ENCODE assay signal across 18 cellular contexts in genomic region chr14:60665178-60665555, GRCh38. TPM values are rescaled to one million over a fixed set of nuclear protein-coding genes. Genes with fewer than 3 reads are reported as not detected.
DNase-seq lines count a peak whose midpoint lies in the region; ATAC-seq and TF ChIP-seq lines count a peak whose summit lies in the region.
"Had no signal": no experiment of that assay in that cellular context is flagged by ENCODE, and none has a peak within 500 bp of the region (broad histone marks: within the 10 kb centered on the region; RNA-seq: fewer than 3 reads in every experiment).

No MANE protein-coding gene starts in this region.

- H3K9me3 ChIP-seq in HEK293 (ENCODE audit: control insufficient read depth, insufficient read depth, low read depth, low read length), result no peaks in the 10 kb centered on the region
- H3K9me3 ChIP-seq: thoracic aorta had no signal

- no peaks in the 10 kb centered on the region for H3K36me3 ChIP-seq in HEK293 (ENCODE audit: control insufficient read depth in 2 of 2, insufficient read depth in 1 of 2, low read length in 2 of 2)
- H3K36me3 ChIP-seq: left ventricle myocardium inferior, thoracic aorta had no signal

- DNase-seq in NCI-H2196 treated with DMSO at 0.1 percent for 48 hours (lab: John Stamatoyannopoulos, UW; ENCODE audit: unreplicated experiment) (peak; percentile 77), NAMALWA (ENCODE audit: low spot score) (no peak), left ventricle myocardium superior (no peak)
- no peak for DNase-seq in stimulated activated CD4-positive, alpha-beta T cell treated with anti-CD3 and anti-CD28 coated beads, Interleukin-1b, Interleukin-23, amount 100 ng/mL, for 48 hours
- DNase-seq: activated CD4-positive, alpha-beta T cell treated with anti-CD3 and anti-CD28 coated beads, Interleukin-2, amount 10 ng/mL, durations not matched to agents 24 days and 14 days; CD4-positive, CD25-positive, alpha-beta regulatory T cell; head of caudate nucleus; left ventricle myocardium inferior; NCI-H1694; T-helper 1 cell had no signal

- intact Hi-C loops in left ventricle myocardium superior (cut with micrococcal nuclease), result no loop called here

- ATAC-seq in left ventricle myocardium superior (no peak), GM18873 (IDR thresholded peaks at IDR 0.05; ENCODE audit: low FRiP score, unreplicated experiment) (no peak)
- ATAC-seq: activated T-helper 17 cell treated with anti-CD3 and anti-CD28 coated beads, Interleukin-2, amount 50 U/mL, for 72 hours; stimulated activated effector memory CD8-positive, alpha-beta T cell treated with anti-CD3 and anti-CD28 coated beads, Interleukin-12 subunit alpha, Interleukin-12 subunit beta, amount 100 ng/mL, for 72 hours had no signal

- H3K4me3 ChIP-seq in HEK293 (ENCODE audit: low read depth, low read length), result no peak overlapping the region
- H3K4me3 ChIP-seq: coronary artery, left ventricle myocardium inferior, thoracic aorta had no signal

- POLR2A ChIA-PET in HEK293 (lab: Yijun Ruan, JAX), result no interaction called here

- CTCF ChIA-PET in HEK293 (lab: Yijun Ruan, JAX), result no interaction called here

- no peak for TF ChIP-seq CTCF in 22Rv1 (IDR thresholded peaks at IDR 0.05)
- TF ChIP-seq CTCF in HEK293 (tag by site-specific recombination; IDR thresholded peaks at IDR 0.05), result no peak
- TF ChIP-seq CTCF in VCaP (conservative IDR thresholded peaks at IDR 0.05), result no peak

- H3K27ac ChIP-seq in 22Rv1 (peak overlapping the region; percentile 65), HEK293 (ENCODE audit: extremely low read depth, low read depth, low read length) (no peak overlapping the region), VCaP (peak overlapping the region; percentile 56)
- H3K27ac ChIP-seq: coronary artery, left ventricle myocardium inferior, thoracic aorta had no signal

- peaks cover 4% of the 10 kb centered on the region for H3K4me1 ChIP-seq in HEK293 (ENCODE audit: control insufficient read depth, insufficient read depth, low read length)
- H3K4me1 ChIP-seq: left ventricle myocardium inferior had no signal

TF ChIP-seq in HEK293, 187 proteins besides CTCF, POLR2A, EP300 and RAD21:
- TF ChIP-seq PRDM6 (tag by site-specific recombination; IDR thresholded peaks at IDR 0.05) (peak; percentile 63), ZBTB20 (tag by site-specific recombination; IDR thresholded peaks at IDR 0.05) (no peak), TRIM28 (IDR thresholded peaks at IDR 0.05; ENCODE audit: borderline replicate concordance, low read length) (0 out of 2 replicates have a peak, but pooled peaks have one; percentile 70), ZBTB48 (tag by site-specific recombination; IDR thresholded peaks at IDR 0.05) (no peak), OVOL3 (tag by site-specific recombination; IDR thresholded peaks at IDR 0.05) (no peak), ZNF335 (tag by site-specific recombination; conservative IDR thresholded peaks at IDR 0.05) (peak; percentile 17; the same call in 1 of the 2 replicates), ZNF132 (tag by site-specific recombination; IDR thresholded peaks at IDR 0.05; ENCODE audit: borderline replicate concordance) (no peak)
TF ChIP-seq in HEK293: peak in this region for 3.

RNA-seq across cellular contexts. Expression of gene SIX1, which starts 15.9 kb away (rescaled TPM):
- not detected for total RNA-seq in left ventricle myocardium superior
- total RNA-seq: activated T-helper 17 cell treated with anti-CD3 and anti-CD28 coated beads, Interleukin-2, amount 50 U/mL, for 72 hours; CD4-positive, CD25-positive, alpha-beta regulatory T cell; left ventricle myocardium inferior had no signal

RNA-seq across cellular contexts. Expression of gene SIX4, which starts 59.0 kb away (rescaled TPM):
- total RNA-seq in left ventricle myocardium superior, result 1.6 TPM
- total RNA-seq: CD4-positive, CD25-positive, alpha-beta regulatory T cell had no signal
